Comparison of ENCODE assay signal across 1 cellular context in genomic region chr1:77605246-77606026, GRCh38.
TF ChIP-seq lines count a peak whose summit lies in the region.

No MANE protein-coding gene starts in this region.

TF ChIP-seq in SK-N-SH treated with all-trans-retinoic acid at 6 μM for 48 hours, 23 proteins besides CTCF, POLR2A, EP300 and RAD21 (continued from another document):
- no peak for TF ChIP-seq PATZ1 (CRISPR knock-in tag; IDR thresholded peaks at IDR 0.05; ENCODE audit: borderline replicate concordance)
- TF ChIP-seq ARNTL (CRISPR knock-in tag; IDR thresholded peaks at IDR 0.05; ENCODE audit: borderline replicate concordance, low read depth) = no peak
- no peak for TF ChIP-seq ZNF8 (CRISPR knock-in tag; IDR thresholded peaks at IDR 0.05)
- TF ChIP-seq CREB5 (CRISPR knock-in tag; IDR thresholded peaks at IDR 0.05; ENCODE audit: low read depth) = no peak
- no peak for TF ChIP-seq PPARA (CRISPR knock-in tag; IDR thresholded peaks at IDR 0.05; ENCODE audit: borderline replicate concordance)
- TF ChIP-seq POU6F1 (CRISPR knock-in tag; IDR thresholded peaks at IDR 0.05; ENCODE audit: borderline replicate concordance, low read depth) = no peak
- TF ChIP-seq ZFP3 (CRISPR knock-in tag; IDR thresholded peaks at IDR 0.05) = no peak
- no peak for TF ChIP-seq ZFP30 (CRISPR knock-in tag; IDR thresholded peaks at IDR 0.05)
